In genomic region chr3:49889296-49889695, GRCh38 we compare ENCODE assay signal across 34 cellular contexts. TPM values are rescaled to one million over a fixed set of nuclear protein-coding genes. Genes with fewer than 3 reads are reported as not detected.
"Had no signal": no experiment of that assay in that cellular context is flagged by ENCODE, and none has a peak within 500 bp of the region (broad histone marks: within the 10 kb centered on the region; RNA-seq: fewer than 3 reads in every experiment).

No MANE protein-coding gene starts in this region.

- H3K36me3 Mint-ChIP-seq: activated naive CD8-positive, alpha-beta T cell; WTC11 had no signal

- H3K9me3 Mint-ChIP-seq: activated CD4-positive, alpha-beta T cell treated with anti-CD3 and anti-CD28 coated beads, Interleukin-2, amount 10 ng/mL, durations not matched to agents 7 days and 5 days; activated CD8-positive, alpha-beta T cell treated with anti-CD3 and anti-CD28 coated beads for 36 hours; activated T-cell treated with anti-CD3 and anti-CD28 coated beads, Interleukin-2, amount 50 U/mL, for 4 hours; activated T-helper 17 cell treated with anti-CD3 and anti-CD28 coated beads, Interleukin-2, amount 50 U/mL, for 72 hours; WTC11 had no signal

- DNase-seq: activated CD4-positive, alpha-beta T cell treated with anti-CD3 and anti-CD28 coated beads for 1 hour; activated CD4-positive, alpha-beta T cell treated with anti-CD3 and anti-CD28 coated beads for 4 hours; activated CD4-positive, alpha-beta T cell treated with anti-CD3 and anti-CD28 coated beads, Interleukin-2, amount 10 ng/mL, durations not matched to agents 7 days and 5 days; activated CD4-positive, alpha-beta T cell treated with anti-CD3 and anti-CD28 coated beads, Interleukin-2, amount 50 U/mL, for 48 hours; activated CD8-positive, alpha-beta memory T cell treated with anti-CD3 and anti-CD28 coated beads for 24 hours; activated CD8-positive, alpha-beta T cell treated with anti-CD3 and anti-CD28 coated beads for 36 hours; activated effector memory CD4-positive, alpha-beta T cell treated with Interleukin-2 at 50 U/mL for 16 hours; activated gamma-delta T cell treated with Interleukin-2 at 50 U/mL for 16 hours; activated naive CD4-positive, alpha-beta T cell treated with anti-CD3 and anti-CD28 coated beads, Interleukin-2, amount 50 U/mL, for 16 hours; activated naive CD4-positive, alpha-beta T cell treated with Interleukin-2 at 50 U/mL for 16 hours; activated T-cell treated with anti-CD3 and anti-CD28 coated beads, Interleukin-2, amount 50 U/mL, for 4 hours; amygdala; aorta; body of pancreas; central memory CD4-positive, alpha-beta T cell; cerebellar nuclear complex; colonic mucosa; effector CD8-positive, alpha-beta T cell; esophagus squamous epithelium; foreskin melanocyte; T-helper 2 cell had no signal

- H3K27me3 ChIP-seq: body of pancreas, breast epithelium, cardiac muscle cell, colonic mucosa, esophagus squamous epithelium, gastroesophageal sphincter had no signal

- H3K27ac Mint-ChIP-seq: activated CD4-positive, alpha-beta T cell treated with anti-CD3 and anti-CD28 coated beads, Interleukin-2, amount 10 ng/mL, durations not matched to agents 7 days and 5 days; activated CD8-positive, alpha-beta T cell treated with anti-CD3 and anti-CD28 coated beads for 36 hours; activated naive CD8-positive, alpha-beta T cell; activated T-helper 17 cell treated with anti-CD3 and anti-CD28 coated beads, Interleukin-2, amount 50 U/mL, for 72 hours; WTC11 had no signal

- H3K36me3 ChIP-seq: breast epithelium, cardiac muscle cell, colonic mucosa, gastroesophageal sphincter had no signal

- H3K27ac ChIP-seq: body of pancreas, breast epithelium, cardiac muscle cell, colonic mucosa, epithelial cell of prostate, esophagus squamous epithelium, gastroesophageal sphincter had no signal

- H3K4me1 ChIP-seq: body of pancreas, breast epithelium, colonic mucosa, esophagus squamous epithelium, gastroesophageal sphincter had no signal

- H3K4me1 Mint-ChIP-seq: activated CD4-positive, alpha-beta T cell treated with anti-CD3 and anti-CD28 coated beads, Interleukin-2, amount 10 ng/mL, durations not matched to agents 7 days and 5 days; activated T-helper 17 cell treated with anti-CD3 and anti-CD28 coated beads, Interleukin-2, amount 50 U/mL, for 72 hours; WTC11 had no signal

- H3K27me3 Mint-ChIP-seq: activated CD4-positive, alpha-beta T cell treated with anti-CD3 and anti-CD28 coated beads, Interleukin-2, amount 10 ng/mL, durations not matched to agents 7 days and 5 days; activated CD8-positive, alpha-beta T cell treated with anti-CD3 and anti-CD28 coated beads for 36 hours; activated naive CD8-positive, alpha-beta T cell; activated T-helper 17 cell treated with anti-CD3 and anti-CD28 coated beads, Interleukin-2, amount 50 U/mL, for 72 hours had no signal

- H3K4me3 ChIP-seq: body of pancreas, breast epithelium, cardiac muscle cell, colonic mucosa, esophagus squamous epithelium, gastroesophageal sphincter had no signal

- H3K9me3 ChIP-seq: body of pancreas, breast epithelium, colonic mucosa, esophagus squamous epithelium, gastroesophageal sphincter had no signal

- H3K4me3 Mint-ChIP-seq: activated CD4-positive, alpha-beta T cell treated with anti-CD3 and anti-CD28 coated beads, Interleukin-2, amount 10 ng/mL, durations not matched to agents 7 days and 5 days; activated CD8-positive, alpha-beta T cell treated with anti-CD3 and anti-CD28 coated beads for 36 hours; activated naive CD8-positive, alpha-beta T cell; activated T-cell treated with anti-CD3 and anti-CD28 coated beads, Interleukin-2, amount 50 U/mL, for 4 hours; activated T-helper 17 cell treated with anti-CD3 and anti-CD28 coated beads, Interleukin-2, amount 50 U/mL, for 72 hours; WTC11 had no signal

RNA-seq across cellular contexts. Expression of gene CAMKV, which starts 19.6 kb away (rescaled TPM):
- total RNA-seq: activated CD4-positive, alpha-beta T cell treated with anti-CD3 and anti-CD28 coated beads, Interleukin-2, amount 10 ng/mL, durations not matched to agents 7 days and 5 days; aorta; body of pancreas; dermis microvascular lymphatic vessel endothelial cell; endothelial cell of umbilical vein; fibroblast of lung; fibroblast of villous mesenchyme; gastroesophageal sphincter; glomerular endothelial cell; T-helper 1 cell treated with Interleukin-12 subunit alpha and Interleukin-12 subunit beta and Interleukin-4 antibody, amounts not matched to agents 30 ng/mL and 1 ng/mL, for 36 hours had no signal
